In the genomic region with DNA sequence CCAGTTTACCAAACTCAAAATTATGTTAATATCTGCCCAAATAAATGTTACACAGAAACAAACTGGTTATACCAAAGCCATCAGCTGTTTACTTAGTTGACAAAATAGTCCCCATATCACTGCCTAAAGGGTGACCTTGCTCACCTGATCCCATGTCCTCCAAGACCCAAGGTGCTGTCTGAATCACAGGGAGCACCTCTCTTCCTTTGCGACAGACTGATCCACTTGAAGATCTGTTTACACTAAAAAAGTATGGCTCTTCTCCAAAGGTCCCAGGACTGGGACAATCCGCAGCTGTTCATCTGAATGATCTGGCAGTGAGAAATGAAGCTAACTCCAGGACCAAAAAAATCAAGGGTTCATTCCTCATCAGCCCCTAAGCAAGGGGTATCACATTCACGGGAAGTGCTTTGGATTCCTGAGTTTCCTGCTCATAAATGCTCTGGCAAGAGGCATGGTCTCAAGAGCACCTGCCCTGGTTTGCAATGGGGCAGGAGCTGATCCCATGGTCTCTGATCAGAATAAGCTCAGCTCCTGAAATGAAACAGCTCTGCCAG, we compare ENCODE assay signal across 10 cellular contexts.
"Had no signal": no experiment of that assay in that cellular context is flagged by ENCODE, and none has a peak within 500 bp of the region (broad histone marks: within the 10 kb centered on the region; RNA-seq: fewer than 3 reads in every experiment).

No MANE protein-coding gene starts in this region.

- H3K9me3 ChIP-seq: esophagus squamous epithelium, SK-N-SH had no signal

- DNase-seq: activated CD4-positive, CD25-positive, alpha-beta regulatory T cell treated with anti-CD3 and anti-CD28 coated beads, Interleukin-2, amount 50 U/mL, for 72 hours; activated naive CD4-positive, alpha-beta T cell treated with anti-CD3 and anti-CD28 coated beads, Interleukin-2, amount 10 ng/mL, durations not matched to agents 7 days and 5 days; activated T-cell treated with anti-CD3 and anti-CD28 coated beads for 4 hours; esophagus squamous epithelium; glutamatergic neuron; right cardiac atrium; SK-N-SH; stimulated activated CD4-positive, alpha-beta T cell treated with anti-CD3 and anti-CD28 coated beads, Interleukin-1b, Interleukin-23, amount 100 ng/mL, for 48 hours; T-cell; T1000 had no signal

- H3K36me3 ChIP-seq: esophagus squamous epithelium had no signal
